ENCODE assay signal across 10 cellular contexts in the genomic region with DNA sequence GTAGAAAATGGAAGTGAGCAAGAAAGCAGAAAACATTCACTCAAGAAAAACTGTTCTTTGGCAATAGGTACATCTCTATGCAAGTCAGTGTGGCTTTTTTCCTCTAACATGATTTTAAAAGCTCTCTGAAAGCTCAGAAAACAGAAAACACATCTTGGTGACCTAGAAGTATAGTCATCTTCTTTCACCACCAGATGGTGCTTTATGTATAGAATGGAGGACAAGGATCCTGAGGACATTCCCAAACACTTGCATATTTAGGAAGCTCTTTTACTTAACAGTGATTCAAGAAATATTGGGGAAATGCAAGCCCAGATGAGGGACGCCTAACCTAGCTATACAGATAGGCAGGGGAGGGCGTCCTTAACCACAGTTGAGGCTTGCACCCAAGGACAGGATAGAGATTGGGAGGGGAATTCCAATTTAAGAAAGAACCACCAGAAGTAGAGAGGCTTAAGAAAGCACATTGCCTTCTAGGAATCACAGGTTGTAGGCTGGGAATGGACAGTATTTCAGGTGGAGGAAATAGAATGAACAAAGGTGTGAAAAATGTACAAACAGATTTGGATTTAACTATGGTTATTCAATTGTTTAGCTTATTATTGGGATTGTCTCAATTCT. TPM values are rescaled to one million over a fixed set of nuclear protein-coding genes. Genes with fewer than 3 reads are reported as not detected.
A peak's percentile ranks its signal among the peaks of the same experiment; 100 is the strongest.
DNase-seq lines count a peak whose midpoint lies in the region; ATAC-seq and TF ChIP-seq lines count a peak whose summit lies in the region.
"Had no signal": no experiment of that assay in that cellular context is flagged by ENCODE, and none has a peak within 500 bp of the region (broad histone marks: within the 10 kb centered on the region; RNA-seq: fewer than 3 reads in every experiment).

No MANE protein-coding gene starts in this region.

- DNase-seq in DMS 273 (lab: John Stamatoyannopoulos, UW; ENCODE audit: unreplicated experiment): peak; percentile 44
- DNase-seq in DMS 273 treated with DMSO at 0.1 percent for 48 hours (lab: John Stamatoyannopoulos, UW): no peak
- DNase-seq in NCI-H69 (lab: John Stamatoyannopoulos, UW): peak; percentile 47
- DNase-seq in epithelial cell of esophagus (ENCODE audit: low read depth): peak; percentile 58
- DNase-seq in renal cortical epithelial cell (ENCODE audit: low read depth): peak; percentile 50
- DNase-seq in activated naive CD4-positive, alpha-beta T cell treated with anti-CD3 and anti-CD28 coated beads, Interleukin-2, amount 50 U/mL, for 72 hours (ENCODE audit: low spot score in 2 of 2): no peak
- DNase-seq in NOMO-1 (lab: John Stamatoyannopoulos, UW; ENCODE audit: unreplicated experiment in 2 of 2): no peak
- no peak for DNase-seq in NCI-H2029 treated with DMSO at 0.1 percent for 48 hours (lab: John Stamatoyannopoulos, UW)
- DNase-seq: 8988T, NCI-H774 had no signal

- no peak overlapping the region for H3K27ac Mint-ChIP-seq in activated naive CD4-positive, alpha-beta T cell treated with anti-CD3 and anti-CD28 coated beads, Interleukin-2, amount 50 U/mL, for 72 hours

- peak; percentile 57 for TF ChIP-seq CTCF in epithelial cell of esophagus (IDR thresholded peaks at IDR 0.05; ENCODE audit: insufficient read depth, low read depth, low read length, missing control alignments)

- H3K36me3 Mint-ChIP-seq in activated naive CD4-positive, alpha-beta T cell treated with anti-CD3 and anti-CD28 coated beads, Interleukin-2, amount 50 U/mL, for 72 hours: no peaks in the 10 kb centered on the region

- ATAC-seq in activated naive CD4-positive, alpha-beta T cell treated with anti-CD3 and anti-CD28 coated beads, Interleukin-2, amount 50 U/mL, for 72 hours: no peak

- no peak overlapping the region for H3K4me3 ChIP-seq in epithelial cell of esophagus (ENCODE audit: low read length)

- peaks cover 0 to 5% of the 10 kb centered on the region in 2 donors for H3K9me3 Mint-ChIP-seq in activated naive CD4-positive, alpha-beta T cell treated with anti-CD3 and anti-CD28 coated beads, Interleukin-2, amount 50 U/mL, for 72 hours

RNA-seq across cellular contexts. Expression of a gene that starts 13.8 kb away (rescaled TPM):
- total RNA-seq in renal cortical epithelial cell: 0.17 and 0.50 TPM in 2 replicates
- total RNA-seq in activated naive CD4-positive, alpha-beta T cell treated with anti-CD3 and anti-CD28 coated beads, Interleukin-2, amount 50 U/mL, for 72 hours: 1 to 10 TPM in 1 of 2 donors, under 1 TPM in 1; 0.66 to 2.6 TPM

RNA-seq across cellular contexts. Expression of a gene that starts 58.8 kb away (rescaled TPM):
- 27.5 and 77.1 TPM in 2 replicates for total RNA-seq in renal cortical epithelial cell
- 10 to 100 TPM; 41.5 to 47.8 TPM for total RNA-seq in activated naive CD4-positive, alpha-beta T cell treated with anti-CD3 and anti-CD28 coated beads, Interleukin-2, amount 50 U/mL, for 72 hours

Comparison
In these comparisons a context has a peak if more than half of its experiments do, and no peak if none do; other contexts are left out.
1. DNase-seq: peak in DMS 273 (single experiment), NCI-H69 (single experiment), epithelial cell of esophagus (single experiment) and renal cortical epithelial cell (single experiment); none in DMS 273 treated with DMSO at 0.1 percent for 48 hours (single experiment), activated naive CD4-positive, alpha-beta T cell treated with anti-CD3 and anti-CD28 coated beads, Interleukin-2, amount 50 U/mL, for 72 hours (0 of 2), NOMO-1 (0 of 2) and NCI-H2029 treated with DMSO at 0.1 percent for 48 hours (single experiment).